Comparison of ENCODE assay signal across 12 cellular contexts in genomic region chr2:74867841-74868658, GRCh38. TPM values are rescaled to one million over a fixed set of nuclear protein-coding genes. Genes with fewer than 3 reads are reported as not detected.
DNase-seq lines count a peak whose midpoint lies in the region; ATAC-seq and TF ChIP-seq lines count a peak whose summit lies in the region.
"Had no signal": no experiment of that assay in that cellular context is flagged by ENCODE, and none has a peak within 500 bp of the region (broad histone marks: within the 10 kb centered on the region; RNA-seq: fewer than 3 reads in every experiment).

No MANE protein-coding gene starts in this region.

- H3K27me3 ChIP-seq in SJSA1 (replicated peaks): no peaks in the 10 kb centered on the region
- H3K27me3 ChIP-seq in heart right ventricle: no peaks in the 10 kb centered on the region
- H3K27me3 ChIP-seq: tibial nerve had no signal

- WGBS in heart right ventricle, 2 donors: 34 to 44% methylated on average over 14 of the region's 14 CpGs

- H3K36me3 ChIP-seq in SJSA1 (no peaks in the 10 kb centered on the region; the same call in none of the 2 replicates), heart right ventricle (peaks cover 0 to 27% (median 0%) of the 10 kb centered on the region in 9 donors)
- H3K36me3 ChIP-seq: tibial nerve had no signal

- peak; percentile 48 for DNase-seq in GM03348 (ENCODE audit: low spot score)
- peak in 1 of 2 experiments; percentile 72 for DNase-seq in SJSA1 (ENCODE audit: low read depth in 1 of 2, low spot score in 2 of 2)
- no peak for DNase-seq in heart right ventricle
- peak; percentile 88 for DNase-seq in smooth muscle cell of the brain vasculature (ENCODE audit: low read depth, low spot score)
- no peak for DNase-seq in activated T-cell treated with anti-CD3 and anti-CD28 coated beads, Interleukin-2, amount 50 U/mL, for 48 hours
- DNase-seq in SKM-1 (lab: John Stamatoyannopoulos, UW; ENCODE audit: unreplicated experiment): no peak
- DNase-seq: activated CD4-positive, alpha-beta T cell treated with anti-CD3 and anti-CD28 coated beads for 1 hour; NCI-H774; small intestine had no signal

- ATAC-seq in heart right ventricle: peak; percentile 34 to 74 (median 58)
- ATAC-seq in GM21717 (IDR thresholded peaks at IDR 0.05; ENCODE audit: unreplicated experiment): no peak
- ATAC-seq in GM21423 (IDR thresholded peaks at IDR 0.05; ENCODE audit: unreplicated experiment): no peak

- TF ChIP-seq CTCF in heart right ventricle (IDR thresholded peaks at IDR 0.05): no peak

- peak overlapping the region; percentile 2; the same call in 1 of the 2 replicates for H3K27ac ChIP-seq in SJSA1
- peak overlapping the region in 9 of 10 donors; percentile 3 to 76 (median 48) for H3K27ac ChIP-seq in heart right ventricle
- H3K27ac ChIP-seq: tibial nerve had no signal

- H3K4me3 ChIP-seq in SJSA1 (no peak overlapping the region), heart right ventricle (no peak overlapping the region)
- H3K4me3 ChIP-seq: tibial nerve had no signal

- H3K4me1 ChIP-seq in SJSA1 (replicated peaks) (peaks cover 30% of the 10 kb centered on the region), heart right ventricle (peaks cover 0 to 59% (median 14%) of the 10 kb centered on the region in 9 donors)
- H3K4me1 ChIP-seq: tibial nerve had no signal

- H3K9me3 ChIP-seq in SJSA1 (replicated peaks): no peaks in the 10 kb centered on the region
- no peaks in the 10 kb centered on the region for H3K9me3 ChIP-seq in heart right ventricle
- H3K9me3 ChIP-seq: tibial nerve had no signal

- intact Hi-C loops in heart right ventricle (cut with DNase I): no loop called here

RNA-seq across cellular contexts. Expression of gene HK2, which starts 34.1 kb away (rescaled TPM):
- 5.0 and 7.1 TPM in 2 replicates for total RNA-seq in SJSA1 (2014; rRNA removed; shearing (Covaris generic))
- total RNA-seq in heart right ventricle: 10 to 100 TPM in 7 of 10 donors, 1 to 10 TPM in 3; 3.4 to 43.4 (median 13.1) TPM
- polyA plus RNA-seq in heart right ventricle: 10 to 100 TPM in 1 of 2 donors, 1 to 10 TPM in 1; 4.0 to 16.6 TPM

Comparison
In these comparisons a context has a peak if more than half of its experiments do, and no peak if none do; other contexts are left out.
1. DNase-seq: peak in GM03348 (single experiment) and smooth muscle cell of the brain vasculature (single experiment); none in heart right ventricle (0 of 2), activated T-cell treated with anti-CD3 and anti-CD28 coated beads, Interleukin-2, amount 50 U/mL, for 48 hours (0 of 2) and SKM-1 (single experiment).
2. ATAC-seq: peak in heart right ventricle (8 of 8); none in GM21717 (single experiment) and GM21423 (single experiment).